22 cellular contexts compared by ENCODE assay signal in the genomic region with DNA sequence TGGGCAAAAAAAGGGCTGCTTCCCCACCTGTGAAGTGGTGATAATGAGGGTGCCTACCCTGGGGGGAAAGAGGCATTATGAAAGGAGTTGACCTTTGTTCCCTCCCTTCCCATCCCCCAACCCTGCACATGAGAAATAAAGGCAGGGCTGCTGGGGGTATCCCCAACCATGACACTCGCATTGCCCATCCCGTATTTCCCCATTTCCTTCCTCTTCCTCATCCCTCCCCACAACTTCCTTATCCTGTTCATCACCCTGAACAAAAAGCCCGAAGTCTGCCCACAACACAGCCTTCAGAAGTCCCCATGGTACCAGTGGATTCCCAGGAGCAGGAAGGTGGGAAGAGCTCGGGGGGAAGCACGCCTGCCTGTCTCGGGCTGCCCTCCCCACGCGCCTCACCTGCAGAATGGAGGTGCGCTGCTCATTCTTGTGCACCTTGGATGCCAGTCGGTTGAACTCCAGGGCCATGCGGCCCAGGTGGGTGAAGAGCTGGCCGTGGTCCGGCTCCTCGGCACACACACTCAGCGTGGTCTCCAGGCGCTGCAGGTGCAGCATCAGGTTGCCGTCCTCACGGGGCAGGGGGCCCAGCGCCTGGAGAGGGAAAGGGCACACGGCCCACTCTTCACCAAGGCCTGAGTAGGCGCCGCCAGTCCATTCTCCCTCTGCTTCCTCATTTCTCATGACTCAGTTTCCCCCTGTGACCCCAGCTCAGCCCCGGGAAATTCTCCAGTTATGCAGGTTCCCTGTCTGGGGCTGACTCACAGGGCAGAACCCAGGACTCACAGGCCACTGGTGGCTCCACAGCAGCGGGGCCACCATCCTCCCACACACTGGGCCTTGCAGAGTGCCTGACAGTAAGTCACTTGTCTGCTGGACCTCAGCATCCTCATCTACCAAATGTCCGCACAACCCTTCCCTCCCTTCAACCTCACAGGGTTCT. TPM values are rescaled to one million over a fixed set of nuclear protein-coding genes. Genes with fewer than 3 reads are reported as not detected.
DNase-seq lines count a peak whose midpoint lies in the region; ATAC-seq and TF ChIP-seq lines count a peak whose summit lies in the region.
"Had no signal": no experiment of that assay in that cellular context is flagged by ENCODE, and none has a peak within 500 bp of the region (broad histone marks: within the 10 kb centered on the region; RNA-seq: fewer than 3 reads in every experiment).

No MANE protein-coding gene starts in this region.

- no peak overlapping the region for H3K4ac ChIP-seq in IMR-90 (ENCODE audit: low read depth, low read length)

- in situ Hi-C loops in IMR-90 (cut with MboI; ENCODE audit: low sequenced_read_pairs), result no loop called here

- H3K14ac ChIP-seq in IMR-90 (replicated peaks; ENCODE audit: low read depth, low read length), result no peak overlapping the region

- no peak overlapping the region for H2BK20ac ChIP-seq in IMR-90 (ENCODE audit: low read depth, low read length)

- no peak overlapping the region for H4K8ac ChIP-seq in IMR-90 (ENCODE audit: low read depth in 2 of 2, low read length in 2 of 2)

- no peak overlapping the region for H3K23ac ChIP-seq in IMR-90 (ENCODE audit: low read depth, low read length)

- no peak overlapping the region for H2BK5ac ChIP-seq in IMR-90 (ENCODE audit: low read depth, low read length, poor library complexity, severe bottlenecking)

- TF ChIP-seq POLR2A in IMR-90 (IDR thresholded peaks at IDR 0.05; ENCODE audit: low read depth, low read length), result no peak

- H4K5ac ChIP-seq in IMR-90 (ENCODE audit: low read depth, low read length), result no peak overlapping the region

- no peak overlapping the region for H4K91ac ChIP-seq in IMR-90 (ENCODE audit: insufficient read depth, low read depth, low read length)

- no peak overlapping the region for H3K56ac ChIP-seq in IMR-90 (ENCODE audit: extremely low read depth, insufficient read depth, low read length)

- no peak overlapping the region for H3K4me3 Mint-ChIP-seq in dendritic cell treated with granulocyte-macrophage colony-stimulating factor and Interleukin-4, amounts not matched to agents 40 ng/mL and 50 ng/mL, for 4 days
- peak overlapping the region; percentile 60 to 65 for H3K4me3 Mint-ChIP-seq in stimulated activated naive B cell treated with anti-CD40 and anti-IgM and Interleukin-4, amounts not matched to agents 10 μg/mL and 1 μg/mL and 100 μg/mL, for 72 hours
- H3K4me3 Mint-ChIP-seq: activated CD8-positive, alpha-beta T cell treated with anti-CD3 and anti-CD28 coated beads, Interleukin-2, amount 10 ng/mL, durations not matched to agents 7 days and 5 days; brain; effector memory CD8-positive, alpha-beta T cell; stimulated activated naive CD8-positive, alpha-beta T cell treated with anti-CD3 and anti-CD28 coated beads, Interleukin-15, Interleukin-2, amounts not matched to agents 100 ng/mL and 50 ng/mL, for 24 hours; T-cell had no signal

- H2BK120ac ChIP-seq in IMR-90 (ENCODE audit: low read depth, low read length), result no peak overlapping the region

- peaks cover 16% of the 10 kb centered on the region for H3K9me1 ChIP-seq in IMR-90 (ENCODE audit: insufficient read depth, low read length)

- intact Hi-C loops in Right ventricle myocardium inferior (cut with DNase I) (no loop called here), Right ventricle myocardium superior (cut with DNase I) (no loop called here), IMR-90 (cut with micrococcal nuclease) (no loop called here)
- intact Hi-C loops in dendritic cell treated with granulocyte-macrophage colony-stimulating factor and Interleukin-4, amounts not matched to agents 40 ng/mL and 50 ng/mL, for 4 days (cut with micrococcal nuclease), result loop anchor here (2.0 to 5.0 kb wide), 2 partner anchors 16 to 41 kb away; no protein-coding TSS in a partner anchor

- no peak for TF ChIP-seq CTCF in IMR-90 (conservative IDR thresholded peaks at IDR 0.05; ENCODE audit: low read depth, low read length)

- BruUV-seq in IMR-90 (replicated peaks; lab: Mats Ljungman, UMichigan), result no TSS peak

- no peaks in the 10 kb centered on the region for H3K27me3 Mint-ChIP-seq in dendritic cell treated with granulocyte-macrophage colony-stimulating factor and Interleukin-4, amounts not matched to agents 40 ng/mL and 50 ng/mL, for 4 days
- H3K27me3 Mint-ChIP-seq in stimulated activated naive B cell treated with anti-CD40 and anti-IgM and Interleukin-4, amounts not matched to agents 10 μg/mL and 1 μg/mL and 100 μg/mL, for 72 hours, result no peaks in the 10 kb centered on the region
- H3K27me3 Mint-ChIP-seq: brain; effector memory CD8-positive, alpha-beta T cell; progenitor cell of endocrine pancreas; stimulated activated naive CD8-positive, alpha-beta T cell treated with anti-CD3 and anti-CD28 coated beads, Interleukin-15, Interleukin-2, amounts not matched to agents 100 ng/mL and 50 ng/mL, for 24 hours; T-cell had no signal

- no peak overlapping the region for H3K4me3 ChIP-seq in IMR-90 (ENCODE audit: insufficient read depth, low read depth, low read length)

- H2BK15ac ChIP-seq in IMR-90 (ENCODE audit: low read depth, low read length), result no peak overlapping the region

- TF ChIP-seq RAD21 in IMR-90 (IDR thresholded peaks at IDR 0.05; ENCODE audit: low read length), result no peak

- no peaks in the 10 kb centered on the region for H3K9me3 Mint-ChIP-seq in dendritic cell treated with granulocyte-macrophage colony-stimulating factor and Interleukin-4, amounts not matched to agents 40 ng/mL and 50 ng/mL, for 4 days
- H3K9me3 Mint-ChIP-seq in stimulated activated naive B cell treated with anti-CD40 and anti-IgM and Interleukin-4, amounts not matched to agents 10 μg/mL and 1 μg/mL and 100 μg/mL, for 72 hours, result no peaks in the 10 kb centered on the region
- H3K9me3 Mint-ChIP-seq: brain; effector memory CD8-positive, alpha-beta T cell; stimulated activated naive CD8-positive, alpha-beta T cell treated with anti-CD3 and anti-CD28 coated beads, Interleukin-15, Interleukin-2, amounts not matched to agents 100 ng/mL and 50 ng/mL, for 24 hours; T-cell had no signal

- ATAC-seq in Right ventricle myocardium inferior, result no peak
- ATAC-seq in Right ventricle myocardium superior (ENCODE audit: poor library complexity), result no peak
- ATAC-seq in IMR-90 (ENCODE audit: low read depth), result no peak
- no peak for ATAC-seq in stimulated activated naive B cell treated with anti-CD40 and anti-IgM and Interleukin-4, amounts not matched to agents 10 μg/mL and 1 μg/mL and 100 μg/mL, for 72 hours (replicated peaks)
- no peak for ATAC-seq in HG02798 (IDR thresholded peaks at IDR 0.05; ENCODE audit: poor library complexity, unreplicated experiment)
- ATAC-seq: activated CD8-positive, alpha-beta T cell treated with anti-CD3 and anti-CD28 coated beads, Interleukin-2, amount 10 ng/mL, durations not matched to agents 7 days and 5 days; effector memory CD8-positive, alpha-beta T cell; left colon; T-cell had no signal

- POLR2A ChIA-PET in IMR-90 (lab: Charles Lee; ENCODE audit: unreplicated experiment), result no interaction called here

- H4K20me1 ChIP-seq in IMR-90 (ENCODE audit: insufficient read depth, low read length), result 0 out of 2 replicates have a peak, but pooled peaks cover 4% of the 10 kb centered on the region

- no peak overlapping the region for H2AK5ac ChIP-seq in IMR-90 (ENCODE audit: low read depth, low read length)

- no peak overlapping the region for H3K4me2 ChIP-seq in IMR-90 (ENCODE audit: low read depth, low read length)

- H3K36me3 ChIP-seq in IMR-90 (ENCODE audit: control insufficient read depth, insufficient read depth, low read length), result peaks cover 51% of the 10 kb centered on the region

- CTCF ChIA-PET in IMR-90 (lab: Yijun Ruan, JAX), result interaction anchor here (1.0 kb wide), 1 partner anchor 59 kb away, joined by 3 read pairs; no protein-coding TSS in a partner anchor

- DNase-seq in Right ventricle myocardium inferior (ENCODE audit: missing footprints), result peak; percentile 58
- no peak for DNase-seq in Right ventricle myocardium superior
- DNase-seq in IMR-90, result no peak
- no peak for DNase-seq in stimulated activated naive B cell treated with anti-CD40 and anti-IgM and Interleukin-4, amounts not matched to agents 10 μg/mL and 1 μg/mL and 100 μg/mL, for 72 hours
- DNase-seq in activated effector memory CD4-positive, alpha-beta T cell treated with Interleukin-2 at 50 U/mL for 16 hours, result no peak
- no peak for DNase-seq in NCI-H446 (lab: John Stamatoyannopoulos, UW)
- DNase-seq: activated CD8-positive, alpha-beta T cell treated with anti-CD3 and anti-CD28 coated beads, Interleukin-2, amount 10 ng/mL, durations not matched to agents 7 days and 5 days; DMS79 treated with DMSO at 0.1 percent for 48 hours; effector memory CD8-positive, alpha-beta T cell; HCEC 1CT; left colon; NCI-H1417 treated with DMSO at 0.1 percent for 48 hours; NCI-H69; SHP77; stimulated activated CD4-positive, alpha-beta T cell treated with anti-CD3 and anti-CD28 coated beads, Interleukin-2, amount 100 ng/mL, for 24 hours; T-cell; trophoblast cell had no signal

- H2AFZ ChIP-seq in IMR-90 (replicated peaks; ENCODE audit: low read length, poor library complexity), result peak overlapping the region; percentile 40

- WGBS in IMR-90 (ENCODE audit: extremely low coverage in 2 of 2, insufficient read length in 1 of 2), 2 experiments, result 93 to 100% methylated on average over 2 to 10 of the region's 25 CpGs

- dilution Hi-C loops in IMR-90 (cut with HindIII; ENCODE audit: low sequenced_read_pairs, unreplicated experiment), result no loop called here

- no peak overlapping the region for H3K18ac ChIP-seq in IMR-90 (ENCODE audit: low read depth, low read length)

- H3K27me3 ChIP-seq in IMR-90 (ENCODE audit: control insufficient read depth, insufficient read depth, low read length), result no peaks in the 10 kb centered on the region

- no peak overlapping the region for H2AK9ac ChIP-seq in IMR-90 (replicated peaks; ENCODE audit: low read depth, low read length, poor library complexity)

- no peak overlapping the region for H3K27ac ChIP-seq in IMR-90 (ENCODE audit: insufficient read depth, low read length)

- H3K9ac ChIP-seq in IMR-90 (ENCODE audit: low read depth, low read length), result no peak overlapping the region

- H3K36me3 Mint-ChIP-seq in dendritic cell treated with granulocyte-macrophage colony-stimulating factor and Interleukin-4, amounts not matched to agents 40 ng/mL and 50 ng/mL, for 4 days (ENCODE audit: low read depth), result peaks cover 99% of the 10 kb centered on the region
- peaks cover 79 to 95% of the 10 kb centered on the region in 2 donors for H3K36me3 Mint-ChIP-seq in stimulated activated naive B cell treated with anti-CD40 and anti-IgM and Interleukin-4, amounts not matched to agents 10 μg/mL and 1 μg/mL and 100 μg/mL, for 72 hours

- peaks cover 19 to 71% of the 10 kb centered on the region in 2 experiments for H3K79me1 ChIP-seq in IMR-90 (ENCODE audit: low read depth in 1 of 2, low read length in 2 of 2)

- H3K4me1 ChIP-seq in IMR-90 (ENCODE audit: control insufficient read depth, insufficient read depth, low read length), result peaks cover 6% of the 10 kb centered on the region

- H3K27ac Mint-ChIP-seq in dendritic cell treated with granulocyte-macrophage colony-stimulating factor and Interleukin-4, amounts not matched to agents 40 ng/mL and 50 ng/mL, for 4 days, result peak overlapping the region; percentile 62
- peak overlapping the region; percentile 89 for H3K27ac Mint-ChIP-seq in stimulated activated naive B cell treated with anti-CD40 and anti-IgM and Interleukin-4, amounts not matched to agents 10 μg/mL and 1 μg/mL and 100 μg/mL, for 72 hours
- H3K27ac Mint-ChIP-seq: activated CD8-positive, alpha-beta T cell treated with anti-CD3 and anti-CD28 coated beads, Interleukin-2, amount 10 ng/mL, durations not matched to agents 7 days and 5 days; brain; progenitor cell of endocrine pancreas; stimulated activated naive CD8-positive, alpha-beta T cell treated with anti-CD3 and anti-CD28 coated beads, Interleukin-15, Interleukin-2, amounts not matched to agents 100 ng/mL and 50 ng/mL, for 24 hours; T-cell had no signal

- peaks cover 93% of the 10 kb centered on the region for H3K4me1 Mint-ChIP-seq in dendritic cell treated with granulocyte-macrophage colony-stimulating factor and Interleukin-4, amounts not matched to agents 40 ng/mL and 50 ng/mL, for 4 days (ENCODE audit: low read depth)
- H3K4me1 Mint-ChIP-seq in stimulated activated naive B cell treated with anti-CD40 and anti-IgM and Interleukin-4, amounts not matched to agents 10 μg/mL and 1 μg/mL and 100 μg/mL, for 72 hours, result peaks cover 76 to 100% of the 10 kb centered on the region in 2 donors
- H3K4me1 Mint-ChIP-seq: brain had no signal

- no peaks in the 10 kb centered on the region for H3K9me3 ChIP-seq in IMR-90 (ENCODE audit: control insufficient read depth, insufficient read depth, low read length)

RNA-seq across cellular contexts. Expression of gene TNIP1, which starts 24.2 kb away (rescaled TPM):
- total RNA-seq in Right ventricle myocardium inferior, result 114 TPM
- total RNA-seq in Right ventricle myocardium superior, result 126 TPM
- 88.0 and 92.8 TPM in 2 replicates for total RNA-seq in IMR-90 (2012; rRNA removed)
- 63.8 and 67.1 TPM in 2 replicates for polyA plus RNA-seq in IMR-90 (2012; rRNA removed)
- polyA plus RNA-seq in IMR-90 (2012; cell fraction: cytosol; rRNA removed), result 62.2 and 66.5 TPM in 2 replicates
- polyA plus RNA-seq in IMR-90 (2012; cell fraction: nucleus; rRNA removed; ENCODE audit: low replicate concordance), result 59.0 and 59.6 TPM in 2 replicates

RNA-seq across cellular contexts. Expression of gene GPX3, which starts 36.2 kb away (rescaled TPM):
- 627 TPM for total RNA-seq in Right ventricle myocardium inferior
- 592 TPM for total RNA-seq in Right ventricle myocardium superior
- total RNA-seq in IMR-90 (2012; rRNA removed), result 0.28 and 0.36 TPM in 2 replicates
- 1.0 and 1.3 TPM in 2 replicates for polyA plus RNA-seq in IMR-90 (2012; rRNA removed)
- polyA plus RNA-seq in IMR-90 (2012; cell fraction: cytosol; rRNA removed), result 0.89 and 1.2 TPM in 2 replicates
- polyA plus RNA-seq in IMR-90 (2012; cell fraction: nucleus; rRNA removed; ENCODE audit: low replicate concordance), result 0.37 and 0.38 TPM in 2 replicates
- total RNA-seq: activated CD8-positive, alpha-beta T cell treated with anti-CD3 and anti-CD28 coated beads, Interleukin-2, amount 10 ng/mL, durations not matched to agents 7 days and 5 days had no signal

Comparison
In these comparisons a context has a peak if more than half of its experiments do, and no peak if none do; other contexts are left out.
1. RNA of gene GPX3, which starts 36.2 kb away (total RNA-seq): 627 TPM in Right ventricle myocardium inferior (single experiment) and 592 TPM in Right ventricle myocardium superior (single experiment); 0.28 to 0.36 TPM in IMR-90; every median in the first group is over 100 times any median in the second.